Comparison of ENCODE assay signal across 1 cellular context in genomic region chr10:26939290-26939956, GRCh38.
TF ChIP-seq lines count a peak whose summit lies in the region.

No MANE protein-coding gene starts in this region.

TF ChIP-seq in HEK293, 187 proteins besides CTCF, POLR2A, EP300 and RAD21 (continued from another document):
- TF ChIP-seq, protein P1, sequence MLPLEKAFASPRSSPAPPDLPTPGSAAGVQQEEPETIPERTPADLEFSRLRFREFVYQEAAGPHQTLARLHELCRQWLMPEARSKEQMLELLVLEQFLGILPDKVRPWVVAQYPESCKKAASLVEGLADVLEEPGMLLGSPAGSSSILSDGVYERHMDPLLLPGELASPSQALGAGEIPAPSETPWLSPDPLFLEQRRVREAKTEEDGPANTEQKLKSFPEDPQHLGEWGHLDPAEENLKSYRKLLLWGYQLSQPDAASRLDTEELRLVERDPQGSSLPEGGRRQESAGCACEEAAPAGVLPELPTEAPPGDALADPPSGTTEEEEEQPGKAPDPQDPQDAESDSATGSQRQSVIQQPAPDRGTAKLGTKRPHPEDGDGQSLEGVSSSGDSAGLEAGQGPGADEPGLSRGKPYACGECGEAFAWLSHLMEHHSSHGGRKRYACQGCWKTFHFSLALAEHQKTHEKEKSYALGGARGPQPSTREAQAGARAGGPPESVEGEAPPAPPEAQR (tag by site-specific recombination; IDR thresholded peaks at IDR 0.05), result no peak
- peak; percentile 71 for TF ChIP-seq PRDM10 (tag by site-specific recombination; IDR thresholded peaks at IDR 0.05)
